Comparison of ENCODE assay signal across 8 cellular contexts in genomic region chr3:134373942-134374790, GRCh38. TPM values are rescaled to one million over a fixed set of nuclear protein-coding genes. Genes with fewer than 3 reads are reported as not detected.
DNase-seq lines count a peak whose midpoint lies in the region; ATAC-seq, FAIRE-seq and TF ChIP-seq lines count a peak whose summit lies in the region.

TSS of gene AMOTL2 (minus strand) at chr3:134374447. CDS start at chr3:134371433, 3,014 bp downstream.

- H3K4me3 Mint-ChIP-seq in activated B cell treated with CpG ODN at 0.5 μM for 24 hours: peak within 1 kb of the TSS; percentile 65

- peaks cover 51% of the 10 kb centered on the region for H3K27me3 Mint-ChIP-seq in activated B cell treated with CpG ODN at 0.5 μM for 24 hours

- H3K27ac Mint-ChIP-seq in activated B cell treated with CpG ODN at 0.5 μM for 24 hours: no peak within 1 kb of the TSS

- POLR2A ChIA-PET in activated B cell treated with CpG ODN at 0.5 μM for 24 hours (lab: Charles Lee): no interaction called here

- peaks cover 11% of the 10 kb centered on the region for H3K4me1 Mint-ChIP-seq in activated B cell treated with CpG ODN at 0.5 μM for 24 hours

- CTCF ChIA-PET in activated B cell treated with CpG ODN at 0.5 μM for 24 hours (lab: Charles Lee): no interaction called here

- no peaks in the 10 kb centered on the region for H3K36me3 Mint-ChIP-seq in activated B cell treated with CpG ODN at 0.5 μM for 24 hours (ENCODE audit: low read depth)

- peak within 1 kb of the TSS; percentile 97 to 100 for H3K27ac ChIP-seq in esophagus (ENCODE audit: low read depth in 2 of 2, low read length in 1 of 2)
- peak within 1 kb of the TSS; percentile 90 to 94 for H3K27ac ChIP-seq in testis

- WGBS in esophagus, 2 donors: 1% methylated on average over 87 of the region's 87 CpGs
- 1 to 3% methylated on average over 6 to 87 of the region's 87 CpGs for WGBS in testis, 2 donors

- H3K36me3 ChIP-seq in esophagus (ENCODE audit: control insufficient read depth in 2 of 2, insufficient read depth in 2 of 2, low read length in 1 of 2): peaks cover 9 to 21% of the 10 kb centered on the region in 2 donors
- no peaks in the 10 kb centered on the region for H3K36me3 ChIP-seq in testis (ENCODE audit: low read depth, missing control alignments)

- H3K9me3 ChIP-seq in esophagus (ENCODE audit: control insufficient read depth in 2 of 2, insufficient read depth in 1 of 2, low read depth in 1 of 2, low read length in 1 of 2) (no peaks in the 10 kb centered on the region), testis (no peaks in the 10 kb centered on the region)

- TF ChIP-seq POLR2A in GM12891 (IDR thresholded peaks at IDR 0.05; ENCODE audit: low read depth, low read length): no peak
- no peak for TF ChIP-seq POLR2A in testis (IDR thresholded peaks at IDR 0.05)

- intact Hi-C loops in activated B cell treated with CpG ODN at 0.5 μM for 24 hours (cut with micrococcal nuclease) (no loop called here), testis (cut with DNase I; ENCODE audit: low total_unique reads) (loop anchor here (5.0 kb wide), 1 partner anchor 88 kb away; no protein-coding TSS in a partner anchor)

- no peaks in the 10 kb centered on the region for H3K9me3 Mint-ChIP-seq in activated B cell treated with CpG ODN at 0.5 μM for 24 hours

- peak within 1 kb of the TSS; percentile 63 to 86 for H3K4me3 ChIP-seq in esophagus (ENCODE audit: low read depth in 1 of 2, low read length in 2 of 2)
- H3K4me3 ChIP-seq in testis: peak within 1 kb of the TSS; percentile 76 to 83

- H3K4me1 ChIP-seq in esophagus (ENCODE audit: control insufficient read depth in 2 of 2, insufficient read depth in 2 of 2, low read length in 1 of 2) (peaks cover 10 to 23% of the 10 kb centered on the region in 2 donors), testis (peaks cover 18% of the 10 kb centered on the region)

- H3K27me3 ChIP-seq in esophagus (ENCODE audit: control insufficient read depth in 1 of 2, insufficient read depth in 2 of 2, low read length in 2 of 2): no peaks in the 10 kb centered on the region
- no peaks in the 10 kb centered on the region for H3K27me3 ChIP-seq in testis

- DNase-seq in AG08396 (ENCODE audit: low spot score): peak; percentile 99
- peak; percentile 64 for DNase-seq in GM12891 (ENCODE audit: insufficient read length, low spot score)
- peak; percentile 92 for DNase-seq in NCI-H1105 (lab: John Stamatoyannopoulos, UW)
- no peak for DNase-seq in activated B cell treated with CpG ODN at 0.5 μM for 24 hours
- peak; percentile 94 for DNase-seq in mesenteric fat pad (ENCODE audit: low spot score)
- peak; percentile 86 for DNase-seq in testis

- ATAC-seq in activated B cell treated with CpG ODN at 0.5 μM for 24 hours (ENCODE audit: low read depth): no peak
- ATAC-seq in GM21737 (IDR thresholded peaks at IDR 0.05; ENCODE audit: unreplicated experiment): no peak

- peak; percentile 64 for FAIRE-seq in GM12891 (lab: Jason Lieb, UNC)

- no peak for TF ChIP-seq CTCF in activated B cell treated with CpG ODN at 0.5 μM for 24 hours (IDR thresholded peaks at IDR 0.05)
- TF ChIP-seq CTCF in testis (IDR thresholded peaks at IDR 0.05): no peak

TF ChIP-seq in GM12891, 5 proteins besides CTCF, POLR2A, EP300 and RAD21:
- TF ChIP-seq SPI1 (IDR thresholded peaks at IDR 0.05; ENCODE audit: low read depth, low read length) (no peak), TAF1 (IDR thresholded peaks at IDR 0.05; ENCODE audit: low read depth, low read length) (no peak), POU2F2 (IDR thresholded peaks at IDR 0.05; ENCODE audit: low read depth, low read length) (no peak)

RNA-seq across cellular contexts. Expression of gene AMOTL2, which starts in this region (rescaled TPM):
- polyA plus RNA-seq in GM12891 (2012; ENCODE audit: low read depth, missing spikeins): 0.01 TPM
- not detected in 2 replicates for total RNA-seq in activated B cell treated with CpG ODN at 0.5 μM for 24 hours
- polyA plus RNA-seq in esophagus: 10 to 100 TPM; 21.2 to 23.2 TPM
- 272 TPM for total RNA-seq in mesenteric fat pad
- 10 to 100 TPM; 35.8 to 61.0 TPM for total RNA-seq in testis
- 19.6 TPM for polyA plus RNA-seq in testis (ENCODE audit: insufficient read depth, low read depth, low replicate concordance)

Comparison
In these comparisons a context has a peak if more than half of its experiments do, and no peak if none do; other contexts are left out.
1. RNA of gene AMOTL2 (total RNA-seq): 272 TPM in mesenteric fat pad (single experiment) and 35.8 to 61.0 TPM in testis; not detected in activated B cell treated with CpG ODN at 0.5 μM for 24 hours; every median in the first group is over 10 times any median in the second.